8 cellular contexts compared by ENCODE assay signal in genomic region chr1:32012709-32013385, GRCh38. TPM values are rescaled to one million over a fixed set of nuclear protein-coding genes. Genes with fewer than 3 reads are reported as not detected.
DNase-seq lines count a peak whose midpoint lies in the region; ATAC-seq and TF ChIP-seq lines count a peak whose summit lies in the region.

No MANE protein-coding gene starts in this region.

- H3K4me3 ChIP-seq in Caco-2 (ENCODE audit: low read depth, low read length): peak overlapping the region; percentile 40
- peak overlapping the region; percentile 99 for H3K4me3 ChIP-seq in OCI-LY7 (ENCODE audit: low read depth, low read length, poor library complexity, severe bottlenecking)
- peak overlapping the region; percentile 96 for H3K4me3 ChIP-seq in neutrophil (ENCODE audit: low read depth in 1 of 2, low read length in 1 of 2)

- peaks cover 1% of the 10 kb centered on the region; the same call in 1 of the 2 replicates for H3K36me3 ChIP-seq in Caco-2 (ENCODE audit: control insufficient read depth, insufficient read depth, low read length)
- peaks cover 25% of the 10 kb centered on the region for H3K36me3 ChIP-seq in OCI-LY7 (ENCODE audit: insufficient read depth, low read length)
- H3K36me3 ChIP-seq in neutrophil: peaks cover under 1% of the 10 kb centered on the region

- no peak for ATAC-seq in HG02623 (IDR thresholded peaks at IDR 0.05; ENCODE audit: unreplicated experiment)

- H3K27me3 Mint-ChIP-seq in Caco-2 (ENCODE audit: insufficient read depth, unreplicated experiment): no peaks in the 10 kb centered on the region
- peaks cover 13% of the 10 kb centered on the region for H3K27me3 Mint-ChIP-seq in endothelial cell (ENCODE audit: unreplicated experiment)

- H4K20me1 ChIP-seq in OCI-LY7 (ENCODE audit: insufficient read depth, low read length): peaks cover 14% of the 10 kb centered on the region

- no peaks in the 10 kb centered on the region for H3K9me2 ChIP-seq in OCI-LY7 (ENCODE audit: insufficient read depth, low read length)

- peak overlapping the region; percentile 59 for H2AFZ ChIP-seq in OCI-LY7 (ENCODE audit: low read length)

- POLR2A ChIA-PET in Caco-2 (lab: Charles Lee): interaction anchor here (0.6 to 1.0 kb wide), 6 partner anchors 50 to 502 kb away, joined by 3 to 7 read pairs (median 4); no protein-coding TSS in a partner anchor
- POLR2A ChIA-PET in OCI-LY7 (lab: Charles Lee): interaction anchor here (0.9 to 2.0 kb wide), 6 partner anchors 7 to 27 kb away, joined by 3 to 9 read pairs (median 3); no protein-coding TSS in a partner anchor

- H3K4me2 ChIP-seq in OCI-LY7 (ENCODE audit: low read length): peak overlapping the region; percentile 88

- H3K36me3 Mint-ChIP-seq in Caco-2 (ENCODE audit: insufficient read depth, unreplicated experiment): peaks cover 34% of the 10 kb centered on the region
- peaks cover 16% of the 10 kb centered on the region for H3K36me3 Mint-ChIP-seq in endothelial cell (ENCODE audit: low read depth, unreplicated experiment)

- no peaks in the 10 kb centered on the region for H3K27me3 ChIP-seq in Caco-2 (replicated peaks; ENCODE audit: control insufficient read depth, insufficient read depth, low read length)
- no peaks in the 10 kb centered on the region for H3K27me3 ChIP-seq in neutrophil

- DNase-seq in Caco-2: no peak
- DNase-seq in OCI-LY7 (ENCODE audit: low spot score): no peak
- DNase-seq in endothelial cell (ENCODE audit: low spot score): no peak
- no peak for DNase-seq in NCI-H1694 (lab: John Stamatoyannopoulos, UW)
- DNase-seq in NCI-H2081 (lab: John Stamatoyannopoulos, UW): no peak
- no peak for DNase-seq in GDM1 (lab: John Stamatoyannopoulos, UW)

- H3K4me1 Mint-ChIP-seq in Caco-2 (ENCODE audit: low read depth, unreplicated experiment): peaks cover 14% of the 10 kb centered on the region
- H3K4me1 Mint-ChIP-seq in endothelial cell (ENCODE audit: unreplicated experiment): peaks cover 50% of the 10 kb centered on the region

- CTCF ChIA-PET in Caco-2 (lab: Charles Lee) (interaction anchor here (1.1 kb wide), 1 partner anchor 224 kb away, joined by 11 read pairs; no protein-coding TSS in a partner anchor), OCI-LY7 (lab: Charles Lee; ENCODE audit: unreplicated experiment) (no interaction called here)

- H3K79me2 ChIP-seq in OCI-LY7 (ENCODE audit: insufficient read depth, low read depth, low read length): peaks cover 41% of the 10 kb centered on the region

- TF ChIP-seq CTCF in Caco-2 (IDR thresholded peaks at IDR 0.05; ENCODE audit: insufficient read depth in 1 of 2, low read depth in 1 of 2, low read length in 1 of 2, severe bottlenecking in 1 of 2, unreplicated experiment in 1 of 2) (no peak), OCI-LY7 (conservative IDR thresholded peaks at IDR 0.05; ENCODE audit: low read length) (no peak), endothelial cell (IDR thresholded peaks at IDR 0.05; ENCODE audit: unreplicated experiment) (no peak), neutrophil (IDR thresholded peaks at IDR 0.05) (no peak)

- H3K9me3 Mint-ChIP-seq in Caco-2 (ENCODE audit: unreplicated experiment) (no peaks in the 10 kb centered on the region), endothelial cell (ENCODE audit: unreplicated experiment) (no peaks in the 10 kb centered on the region)

- peak overlapping the region; percentile 98 for H3K27ac Mint-ChIP-seq in Caco-2 (ENCODE audit: unreplicated experiment)
- peak overlapping the region; percentile 99 for H3K27ac Mint-ChIP-seq in endothelial cell (ENCODE audit: unreplicated experiment)

- intact Hi-C loops in Caco-2 (cut with micrococcal nuclease; ENCODE audit: unreplicated experiment): no loop called here
- intact Hi-C loops in OCI-LY7 (cut with micrococcal nuclease; ENCODE audit: unreplicated experiment): no loop called here

- no peaks in the 10 kb centered on the region for H3K4me1 ChIP-seq in Caco-2
- H3K4me1 ChIP-seq in OCI-LY7 (ENCODE audit: insufficient read depth, low read length, poor library complexity, severe bottlenecking): peaks cover 27% of the 10 kb centered on the region
- peaks cover 29 to 30% of the 10 kb centered on the region in 2 experiments for H3K4me1 ChIP-seq in neutrophil (ENCODE audit: control insufficient read depth in 1 of 2, insufficient read depth in 1 of 2, low read depth in 1 of 2, low read length in 1 of 2)

- peak overlapping the region; percentile 96 for H3K4me3 Mint-ChIP-seq in Caco-2 (ENCODE audit: unreplicated experiment)
- H3K4me3 Mint-ChIP-seq in endothelial cell (ENCODE audit: unreplicated experiment): peak overlapping the region; percentile 94

- peak overlapping the region; percentile 84 for H3K27ac ChIP-seq in OCI-LY7 (ENCODE audit: low read depth, low read length, poor library complexity, severe bottlenecking)
- H3K27ac ChIP-seq in neutrophil: peak overlapping the region; percentile 99

- H3K9me3 ChIP-seq in Caco-2 (no peaks in the 10 kb centered on the region), OCI-LY7 (ENCODE audit: low read length) (no peaks in the 10 kb centered on the region), neutrophil (no peaks in the 10 kb centered on the region)

- TSS peak; percentile 98 for BruUV-seq in Caco-2 (replicated peaks; lab: Mats Ljungman, UMichigan)
- TSS peak; percentile 98 for BruUV-seq in OCI-LY7 (replicated peaks; lab: Mats Ljungman, UMichigan)

RNA-seq across cellular contexts. Expression of gene KHDRBS1, which starts 0.8 kb away (rescaled TPM):
- total RNA-seq in Caco-2 (2022) (131 and 137 TPM in 2 replicates), OCI-LY7 (2022) (200 and 220 TPM in 2 replicates), endothelial cell (ENCODE audit: unreplicated experiment) (203 TPM)
- 87.7 and 94.7 TPM in 2 replicates for total RNA-seq in OCI-LY7 (2014; rRNA removed; shearing (Covaris generic))

RNA-seq across cellular contexts. Expression of gene TMEM39B, which starts 59.9 kb away (rescaled TPM):
- total RNA-seq in Caco-2 (2022) (9.8 and 12.1 TPM in 2 replicates), OCI-LY7 (2022) (35.9 and 38.8 TPM in 2 replicates), endothelial cell (ENCODE audit: unreplicated experiment) (26.9 TPM)
- 10.0 and 11.3 TPM in 2 replicates for total RNA-seq in OCI-LY7 (2014; rRNA removed; shearing (Covaris generic))

Comparison
In these comparisons a context has a peak if more than half of its experiments do, and no peak if none do; other contexts are left out.
1. H3K4me3 ChIP-seq: peak in every context shown above with its lines; median percentile 99 in OCI-LY7; 96 in neutrophil; 40 in Caco-2.